10 cellular contexts compared by ENCODE assay signal in genomic region chr21:32414579-32415358, GRCh38. TPM values are rescaled to one million over a fixed set of nuclear protein-coding genes. Genes with fewer than 3 reads are reported as not detected.
A peak's percentile ranks its signal among the peaks of the same experiment; 100 is the strongest.
DNase-seq lines count a peak whose midpoint lies in the region; ATAC-seq and TF ChIP-seq lines count a peak whose summit lies in the region.
"Had no signal": no experiment of that assay in that cellular context is flagged by ENCODE, and none has a peak within 500 bp of the region (broad histone marks: within the 10 kb centered on the region; RNA-seq: fewer than 3 reads in every experiment).

No MANE protein-coding gene starts in this region.

- DNase-seq in AG09319 (ENCODE audit: extremely low read depth, low read depth): no peak
- DNase-seq in choroid plexus epithelial cell (ENCODE audit: low read depth): peak; percentile 76
- peak; percentile 40 for DNase-seq in myocyte (ENCODE audit: low read depth)
- DNase-seq in stimulated activated CD4-positive, alpha-beta T cell treated with anti-CD3 and anti-CD28 coated beads, Interleukin-2, amount 100 ng/mL, for 24 hours: no peak
- DNase-seq in stimulated activated CD4-positive, alpha-beta T cell treated with anti-CD3 and anti-CD28 coated beads, Interleukin-2, amount 100 ng/mL, for 48 hours: no peak
- DNase-seq in NCI-H774 (lab: John Stamatoyannopoulos, UW): no peak
- DNase-seq: activated T-cell treated with anti-CD3 and anti-CD28 coated beads, Interleukin-2, amount 50 U/mL, for 4 hours; NCI-H1436 had no signal

- TF ChIP-seq CTCF in AG09319 (IDR thresholded peaks at IDR 0.05; ENCODE audit: low read depth, low read length) (peak; percentile 42), LNCAP (IDR thresholded peaks at IDR 0.05) (peak; percentile 30; the same call in 1 of the 2 replicates), choroid plexus epithelial cell (conservative IDR thresholded peaks at IDR 0.05; ENCODE audit: low read depth, low read length) (peak; percentile 76)

- no peak for ATAC-seq in HG02642 (IDR thresholded peaks at IDR 0.05; ENCODE audit: poor library complexity, unreplicated experiment)
- ATAC-seq: activated T-cell treated with anti-CD3 and anti-CD28 coated beads, Interleukin-2, amount 50 U/mL, for 4 hours had no signal

- no peak overlapping the region for H3K4me3 ChIP-seq in choroid plexus epithelial cell (ENCODE audit: low read depth, low read length)

RNA-seq across cellular contexts. Expression of gene EVA1C, which starts 2.3 kb away (rescaled TPM):
- 1.0 and 1.9 TPM in 2 replicates for total RNA-seq in myocyte
- 0.44 TPM for polyA plus RNA-seq in myocyte (2012)

RNA-seq across cellular contexts. Expression of gene URB1, which starts 22.0 kb away (rescaled TPM):
- total RNA-seq in myocyte: 42.1 and 42.8 TPM in 2 replicates
- 13.4 TPM for polyA plus RNA-seq in myocyte (2012)

Comparison
In these comparisons a context has a peak if more than half of its experiments do, and no peak if none do; other contexts are left out.
1. DNase-seq: peak in choroid plexus epithelial cell (single experiment) and myocyte (single experiment); none in AG09319 (single experiment), stimulated activated CD4-positive, alpha-beta T cell treated with anti-CD3 and anti-CD28 coated beads, Interleukin-2, amount 100 ng/mL, for 24 hours (0 of 2), stimulated activated CD4-positive, alpha-beta T cell treated with anti-CD3 and anti-CD28 coated beads, Interleukin-2, amount 100 ng/mL, for 48 hours (0 of 2) and NCI-H774 (single experiment).
2. Peak in every context shown above with its lines, with median percentiles within 50 percentile points of each other: CTCF ChIP-seq.